Comparison of ENCODE assay signal across 8 cellular contexts in genomic region chr17:17836250-17836817, GRCh38. TPM values are rescaled to one million over a fixed set of nuclear protein-coding genes. Genes with fewer than 3 reads are reported as not detected.
DNase-seq lines count a peak whose midpoint lies in the region; ATAC-seq and TF ChIP-seq lines count a peak whose summit lies in the region.

No MANE protein-coding gene starts in this region.

- no peaks in the 10 kb centered on the region for H3K9me3 ChIP-seq in thoracic aorta

- POLR2A ChIA-PET in activated naive CD8-positive, alpha-beta T cell treated with anti-CD3 and anti-CD28 coated beads, Interleukin-2, amount 10 ng/mL, durations not matched to agents 7 days and 5 days (lab: Charles Lee) = interaction anchor here (0.6 to 11.5 kb wide), 20 partner anchors 13 to 164 kb away, joined by 3 to 327 read pairs (median 6); partner anchors contain the start of genes DRC3 and TOM1L2

- H3K36me3 ChIP-seq in thoracic aorta = no peaks in the 10 kb centered on the region

- H3K27me3 ChIP-seq in thoracic aorta (replicated peaks; ENCODE audit: insufficient read depth) = no peaks in the 10 kb centered on the region

- peaks cover 69% of the 10 kb centered on the region for H3K4me1 Mint-ChIP-seq in activated naive CD8-positive, alpha-beta T cell treated with anti-CD3 and anti-CD28 coated beads, Interleukin-2, amount 10 ng/mL, durations not matched to agents 7 days and 5 days
- H3K4me1 Mint-ChIP-seq in osteocyte (ENCODE audit: unreplicated experiment) = peaks cover 67% of the 10 kb centered on the region

- peak overlapping the region; percentile 94 for H3K27ac Mint-ChIP-seq in activated naive CD8-positive, alpha-beta T cell treated with anti-CD3 and anti-CD28 coated beads, Interleukin-2, amount 10 ng/mL, durations not matched to agents 7 days and 5 days
- peak overlapping the region; percentile 82 for H3K27ac Mint-ChIP-seq in osteocyte (ENCODE audit: unreplicated experiment)

- H3K4me3 ChIP-seq in GM12864 (ENCODE audit: low read depth, low read length) (peak overlapping the region; percentile 90), thoracic aorta (peak overlapping the region; percentile 97)

- DNase-seq in GM12864 (ENCODE audit: low read depth) = peak; percentile 84
- peak; percentile 99 for DNase-seq in NCI-H1105 (lab: John Stamatoyannopoulos, UW)
- DNase-seq in SKM-1 treated with dmso at 0.1 percent for 144 hours (lab: John Stamatoyannopoulos, UW; ENCODE audit: unreplicated experiment) = peak; percentile 87
- peak; percentile 99 for DNase-seq in activated naive CD8-positive, alpha-beta T cell treated with anti-CD3 and anti-CD28 coated beads, Interleukin-2, amount 10 ng/mL, durations not matched to agents 7 days and 5 days
- DNase-seq in head of caudate nucleus = peak; percentile 96 to 100 (median 99)
- peak; percentile 99 for DNase-seq in osteocyte (ENCODE audit: extremely low spot score, unreplicated experiment)
- peak; percentile 79 for DNase-seq in thoracic aorta (ENCODE audit: low spot score)

- H3K27ac ChIP-seq in thoracic aorta = peak overlapping the region; percentile 90 to 99

- no peak for TF ChIP-seq CTCF in GM12864 (IDR thresholded peaks at IDR 0.05; ENCODE audit: low read depth, low read length, missing control alignments)
- no peak for TF ChIP-seq CTCF in osteocyte (IDR thresholded peaks at IDR 0.05)
- TF ChIP-seq CTCF in thoracic aorta (IDR thresholded peaks at IDR 0.05) = no peak

- peaks cover 36 to 52% of the 10 kb centered on the region in 2 donors for H3K4me1 ChIP-seq in thoracic aorta (ENCODE audit: control insufficient read depth in 1 of 2, low read depth in 2 of 2)

- no peaks in the 10 kb centered on the region for H3K9me3 Mint-ChIP-seq in activated naive CD8-positive, alpha-beta T cell treated with anti-CD3 and anti-CD28 coated beads, Interleukin-2, amount 10 ng/mL, durations not matched to agents 7 days and 5 days
- H3K9me3 Mint-ChIP-seq in osteocyte (ENCODE audit: unreplicated experiment) = no peaks in the 10 kb centered on the region

- intact Hi-C loops in head of caudate nucleus (cut with DNase I) = no loop called here

- peaks cover 18% of the 10 kb centered on the region for H3K36me3 Mint-ChIP-seq in activated naive CD8-positive, alpha-beta T cell treated with anti-CD3 and anti-CD28 coated beads, Interleukin-2, amount 10 ng/mL, durations not matched to agents 7 days and 5 days
- H3K36me3 Mint-ChIP-seq in osteocyte (ENCODE audit: unreplicated experiment) = peaks cover 2% of the 10 kb centered on the region

- H3K27me3 Mint-ChIP-seq in activated naive CD8-positive, alpha-beta T cell treated with anti-CD3 and anti-CD28 coated beads, Interleukin-2, amount 10 ng/mL, durations not matched to agents 7 days and 5 days = no peaks in the 10 kb centered on the region
- H3K27me3 Mint-ChIP-seq in osteocyte (ENCODE audit: unreplicated experiment) = no peaks in the 10 kb centered on the region

- ATAC-seq in HG02642 (IDR thresholded peaks at IDR 0.05; ENCODE audit: poor library complexity, unreplicated experiment) (peak; percentile 75), thoracic aorta (ENCODE audit: insufficient number of reproducible peaks, low FRiP score, low read depth) (peak; percentile 54)
- ATAC-seq in activated naive CD8-positive, alpha-beta T cell treated with anti-CD3 and anti-CD28 coated beads, Interleukin-2, amount 10 ng/mL, durations not matched to agents 7 days and 5 days (ENCODE audit: low read depth) = peak; percentile 68

- H3K4me3 Mint-ChIP-seq in activated naive CD8-positive, alpha-beta T cell treated with anti-CD3 and anti-CD28 coated beads, Interleukin-2, amount 10 ng/mL, durations not matched to agents 7 days and 5 days = peak overlapping the region; percentile 92
- H3K4me3 Mint-ChIP-seq in osteocyte (ENCODE audit: unreplicated experiment) = peak overlapping the region; percentile 80

RNA-seq across cellular contexts. Expression of gene SREBF1, which starts 0.5 kb away (rescaled TPM):
- 100 to 1,000 TPM; 218 to 229 TPM for total RNA-seq in activated naive CD8-positive, alpha-beta T cell treated with anti-CD3 and anti-CD28 coated beads, Interleukin-2, amount 10 ng/mL, durations not matched to agents 7 days and 5 days
- total RNA-seq in osteocyte = 78.0 and 86.9 TPM in 2 replicates
- 10 to 100 TPM; 56.2 to 64.2 TPM for total RNA-seq in thoracic aorta

Comparison
In these comparisons a context has a peak if more than half of its experiments do, and no peak if none do; other contexts are left out.
1. Peak in every context shown above with its lines: DNase-seq, ATAC-seq, H3K4me3 ChIP-seq and H3K27ac ChIP-seq.